In genomic region chr2:37688771-37689468, GRCh38 we compare ENCODE assay signal across 12 cellular contexts. TPM values are rescaled to one million over a fixed set of nuclear protein-coding genes. Genes with fewer than 3 reads are reported as not detected.
A peak's percentile ranks its signal among the peaks of the same experiment; 100 is the strongest.
DNase-seq lines count a peak whose midpoint lies in the region; ATAC-seq and TF ChIP-seq lines count a peak whose summit lies in the region.
"Had no signal": no experiment of that assay in that cellular context is flagged by ENCODE, and none has a peak within 500 bp of the region (broad histone marks: within the 10 kb centered on the region; RNA-seq: fewer than 3 reads in every experiment).

No MANE protein-coding gene starts in this region.

- peak overlapping the region; percentile 40 for H2AFZ ChIP-seq in osteoblast (ENCODE audit: low read length)

- ATAC-seq in GM18519 (IDR thresholded peaks at IDR 0.05; ENCODE audit: low FRiP score, unreplicated experiment): no peak
- ATAC-seq: right lobe of liver had no signal

- peak overlapping the region; percentile 41 for H3K4me2 ChIP-seq in osteoblast (ENCODE audit: insufficient read depth, low read length)

- H3K9me3 ChIP-seq in SJCRH30 (replicated peaks) (peaks cover 7% of the 10 kb centered on the region; the same call in 1 of the 2 replicates), osteoblast (ENCODE audit: low read depth, low read length) (no peaks in the 10 kb centered on the region)
- H3K9me3 ChIP-seq: right lobe of liver, testis had no signal

- peak overlapping the region; percentile 9 for H3K4me3 ChIP-seq in SJCRH30
- H3K4me3 ChIP-seq in fibroblast of the aortic adventitia (ENCODE audit: low read depth, low read length): no peak overlapping the region
- no peak overlapping the region for H3K4me3 ChIP-seq in osteoblast (ENCODE audit: insufficient read depth, low read length)
- H3K4me3 ChIP-seq: right lobe of liver, testis had no signal

- H4K20me1 ChIP-seq in osteoblast (ENCODE audit: insufficient read depth, low read length): no peaks in the 10 kb centered on the region

- no peak overlapping the region for H3K27ac Mint-ChIP-seq in activated CD4-positive, alpha-beta memory T cell treated with anti-CD3 and anti-CD28 coated beads, Interleukin-2, amount 10 ng/mL, durations not matched to agents 7 days and 5 days

- H3K79me2 ChIP-seq in osteoblast (ENCODE audit: insufficient read depth, low read length): no peaks in the 10 kb centered on the region

- H3K4me1 ChIP-seq in SJCRH30: peaks cover 25% of the 10 kb centered on the region
- peaks cover 28% of the 10 kb centered on the region for H3K4me1 ChIP-seq in osteoblast (ENCODE audit: insufficient read depth, low read length)

- CTCF ChIA-PET in activated CD4-positive, alpha-beta memory T cell treated with anti-CD3 and anti-CD28 coated beads, Interleukin-2, amount 10 ng/mL, durations not matched to agents 7 days and 5 days (lab: Charles Lee): no interaction called here

- H3K4me1 Mint-ChIP-seq in activated CD4-positive, alpha-beta memory T cell treated with anti-CD3 and anti-CD28 coated beads, Interleukin-2, amount 10 ng/mL, durations not matched to agents 7 days and 5 days: peaks cover 25% of the 10 kb centered on the region

- H3K36me3 ChIP-seq in SJCRH30 (no peaks in the 10 kb centered on the region), osteoblast (ENCODE audit: insufficient read depth, low read length) (no peaks in the 10 kb centered on the region)
- H3K36me3 ChIP-seq: right lobe of liver had no signal

- H3K4me3 Mint-ChIP-seq in activated CD4-positive, alpha-beta memory T cell treated with anti-CD3 and anti-CD28 coated beads, Interleukin-2, amount 10 ng/mL, durations not matched to agents 7 days and 5 days: no peak overlapping the region
- H3K4me3 Mint-ChIP-seq: CD8-positive, alpha-beta memory T cell had no signal

- H3K27me3 ChIP-seq in SJCRH30: no peaks in the 10 kb centered on the region
- no peaks in the 10 kb centered on the region for H3K27me3 ChIP-seq in osteoblast (ENCODE audit: insufficient read depth, low read length)
- H3K27me3 ChIP-seq: right lobe of liver, testis had no signal

- peaks cover 8% of the 10 kb centered on the region for H3K36me3 Mint-ChIP-seq in activated CD4-positive, alpha-beta memory T cell treated with anti-CD3 and anti-CD28 coated beads, Interleukin-2, amount 10 ng/mL, durations not matched to agents 7 days and 5 days (ENCODE audit: low read depth)

- POLR2A ChIA-PET in activated CD4-positive, alpha-beta memory T cell treated with anti-CD3 and anti-CD28 coated beads, Interleukin-2, amount 10 ng/mL, durations not matched to agents 7 days and 5 days (lab: Charles Lee): no interaction called here

- DNase-seq in COLO829 (ENCODE audit: low spot score) (peak; percentile 74), SJCRH30 (peak; percentile 59 to 74), fibroblast of the aortic adventitia (ENCODE audit: low read depth) (peak; percentile 91), osteoblast (ENCODE audit: insufficient read length, low spot score, missing footprints) (no peak), COLO668 (lab: John Stamatoyannopoulos, UW; ENCODE audit: unreplicated experiment) (no peak)
- no peak for DNase-seq in activated CD4-positive, alpha-beta memory T cell treated with anti-CD3 and anti-CD28 coated beads, Interleukin-2, amount 10 ng/mL, durations not matched to agents 7 days and 5 days
- no peak for DNase-seq in activated CD4-positive, alpha-beta T cell treated with anti-CD3 and anti-CD28 coated beads, Interleukin-2, amount 50 U/mL, for 48 hours
- DNase-seq: CD8-positive, alpha-beta memory T cell; NCI-H524 treated with DMSO at 0.1 percent for 48 hours; right lobe of liver; testis had no signal

- H3K27me3 Mint-ChIP-seq in activated CD4-positive, alpha-beta memory T cell treated with anti-CD3 and anti-CD28 coated beads, Interleukin-2, amount 10 ng/mL, durations not matched to agents 7 days and 5 days: peaks cover 9% of the 10 kb centered on the region
- H3K27me3 Mint-ChIP-seq: CD8-positive, alpha-beta memory T cell had no signal

- TF ChIP-seq CTCF in fibroblast of the aortic adventitia (IDR thresholded peaks at IDR 0.05; ENCODE audit: insufficient read depth, low read length): no peak
- TF ChIP-seq CTCF in osteoblast (IDR thresholded peaks at IDR 0.05; ENCODE audit: extremely low read depth, low read depth, low read length): no peak

- peaks cover 10% of the 10 kb centered on the region for H3K9me3 Mint-ChIP-seq in activated CD4-positive, alpha-beta memory T cell treated with anti-CD3 and anti-CD28 coated beads, Interleukin-2, amount 10 ng/mL, durations not matched to agents 7 days and 5 days

- H3K27ac ChIP-seq in SJCRH30: peak overlapping the region; percentile 56
- peak overlapping the region; percentile 73 for H3K27ac ChIP-seq in osteoblast (ENCODE audit: low read depth, low read length)
- H3K27ac ChIP-seq: right lobe of liver, testis had no signal

RNA-seq across cellular contexts. Expression of gene CDC42EP3, which starts 17.5 kb away (rescaled TPM):
- total RNA-seq in SJCRH30 (2014; rRNA removed; shearing (Covaris generic)): 176 and 177 TPM in 2 replicates
- total RNA-seq in fibroblast of the aortic adventitia (ENCODE audit: low replicate concordance) (30.5 and 34.7 TPM in 2 replicates), osteoblast (121 and 136 TPM in 2 replicates)
- total RNA-seq in activated CD4-positive, alpha-beta memory T cell treated with anti-CD3 and anti-CD28 coated beads, Interleukin-2, amount 10 ng/mL, durations not matched to agents 7 days and 5 days: 10 to 100 TPM; 51.1 to 52.2 TPM

Comparison
In these comparisons a context has a peak if more than half of its experiments do, and no peak if none do; other contexts are left out.
1. DNase-seq: peak in COLO829 (single experiment), SJCRH30 (2 of 2) and fibroblast of the aortic adventitia (single experiment); none in osteoblast (single experiment), activated CD4-positive, alpha-beta memory T cell treated with anti-CD3 and anti-CD28 coated beads, Interleukin-2, amount 10 ng/mL, durations not matched to agents 7 days and 5 days (single experiment), COLO668 (single experiment) and activated CD4-positive, alpha-beta T cell treated with anti-CD3 and anti-CD28 coated beads, Interleukin-2, amount 50 U/mL, for 48 hours (0 of 2).